15 cellular contexts compared by ENCODE assay signal in the genomic region with DNA sequence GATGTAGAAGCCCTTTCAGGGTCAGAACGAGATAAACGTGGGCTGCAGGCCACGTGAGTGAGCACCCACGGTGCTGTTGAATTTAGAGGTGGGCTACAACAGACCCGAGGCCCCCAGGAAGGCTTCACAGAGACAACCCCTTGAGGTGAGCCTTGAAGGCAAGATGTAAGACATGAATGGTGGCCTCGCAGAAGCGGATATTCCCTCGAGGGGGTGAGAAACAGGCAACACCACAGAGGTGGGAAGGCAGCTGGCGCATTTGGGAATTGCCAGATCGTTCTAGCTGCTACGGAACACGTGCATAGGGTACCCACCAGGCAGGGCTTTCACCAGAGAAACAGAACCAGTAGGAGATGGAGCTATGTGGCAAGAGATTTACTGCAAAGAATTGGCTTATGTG. TPM values are rescaled to one million over a fixed set of nuclear protein-coding genes. Genes with fewer than 3 reads are reported as not detected.
DNase-seq lines count a peak whose midpoint lies in the region; ATAC-seq and TF ChIP-seq lines count a peak whose summit lies in the region.
"Had no signal": no experiment of that assay in that cellular context is flagged by ENCODE, and none has a peak within 500 bp of the region (broad histone marks: within the 10 kb centered on the region; RNA-seq: fewer than 3 reads in every experiment).

No MANE protein-coding gene starts in this region.

- no peak overlapping the region for H2BK15ac ChIP-seq in mesenchymal stem cell (ENCODE audit: low read depth, poor library complexity, severe bottlenecking)

- peak overlapping the region; percentile 16 to 85 for H3K27ac ChIP-seq in right atrium auricular region
- H3K27ac ChIP-seq in right cardiac atrium (ENCODE audit: low read length): no peak overlapping the region
- H3K27ac ChIP-seq in mesenchymal stem cell (ENCODE audit: low read length, poor library complexity, severe bottlenecking): no peak overlapping the region
- peak overlapping the region in 3 of 4 donors; percentile 39 to 78 (median 74) for H3K27ac ChIP-seq in gastrocnemius medialis
- H3K27ac ChIP-seq in CD4-positive, alpha-beta T cell (ENCODE audit: low read depth, low read length): no peak overlapping the region

- H3K4me1 ChIP-seq in right atrium auricular region (peaks cover 0 to 24% of the 10 kb centered on the region in 2 donors), right cardiac atrium (ENCODE audit: control insufficient read depth, insufficient read depth, low read length) (no peaks in the 10 kb centered on the region), mesenchymal stem cell (ENCODE audit: control insufficient read depth, insufficient read depth, low read depth, low read length) (peaks cover 7% of the 10 kb centered on the region), gastrocnemius medialis (peaks cover 6 to 8% of the 10 kb centered on the region in 2 donors)
- H3K4me1 ChIP-seq: HAP-1 had no signal

- no peak overlapping the region for H3K14ac ChIP-seq in mesenchymal stem cell (ENCODE audit: low read length in 2 of 2)

- H4K8ac ChIP-seq in mesenchymal stem cell (ENCODE audit: low read length): no peak overlapping the region

- no peak overlapping the region for H2AK5ac ChIP-seq in mesenchymal stem cell (ENCODE audit: low read length, severe bottlenecking)

- in situ Hi-C loops in gastrocnemius medialis (cut with MboI; ENCODE audit: low sequenced_read_pairs in 4 of 4): no loop called here

- H3K79me1 ChIP-seq in mesenchymal stem cell (replicated peaks; ENCODE audit: low read length, poor library complexity, severe bottlenecking): no peaks in the 10 kb centered on the region

- no peaks in the 10 kb centered on the region for H3K9me3 ChIP-seq in right atrium auricular region
- H3K9me3 ChIP-seq in right cardiac atrium (ENCODE audit: control insufficient read depth, low read length): no peaks in the 10 kb centered on the region
- H3K9me3 ChIP-seq in mesenchymal stem cell (ENCODE audit: control insufficient read depth, low read length): no peaks in the 10 kb centered on the region
- no peaks in the 10 kb centered on the region for H3K9me3 ChIP-seq in gastrocnemius medialis
- no peaks in the 10 kb centered on the region for H3K9me3 ChIP-seq in CD4-positive, alpha-beta T cell (ENCODE audit: control insufficient read depth, low read length)
- H3K9me3 ChIP-seq: Caco-2, HAP-1 had no signal

- POLR2A ChIA-PET in WTC11 (lab: Charles Lee): no interaction called here
- POLR2A ChIA-PET in CD4-positive, alpha-beta T cell (lab: Charles Lee): no interaction called here

- CTCF ChIA-PET in WTC11 (lab: Charles Lee): interaction anchor here (0.6 to 1.0 kb wide), 2 partner anchors 13 to 519 kb away, joined by 3 read pairs; no protein-coding TSS in a partner anchor
- CTCF ChIA-PET in CD4-positive, alpha-beta T cell (lab: Charles Lee): no interaction called here

- H3K4ac ChIP-seq in mesenchymal stem cell (ENCODE audit: low read depth in 1 of 2, low read length in 2 of 2): peak overlapping the region in 1 of 2 experiments; percentile 40

- H3K4me3 ChIP-seq in right atrium auricular region: no peak overlapping the region
- H3K4me3 ChIP-seq in right cardiac atrium (ENCODE audit: low read length): no peak overlapping the region
- H3K4me3 ChIP-seq in mesenchymal stem cell (ENCODE audit: insufficient read depth in 1 of 2, low read depth in 1 of 2, low read length in 2 of 2): no peak overlapping the region
- no peak overlapping the region for H3K4me3 ChIP-seq in gastrocnemius medialis
- H3K4me3 ChIP-seq: HAP-1 had no signal

- H3K27me3 ChIP-seq in right atrium auricular region (no peaks in the 10 kb centered on the region), right cardiac atrium (ENCODE audit: control insufficient read depth, insufficient read depth) (no peaks in the 10 kb centered on the region), mesenchymal stem cell (ENCODE audit: control insufficient read depth in 1 of 2, insufficient read depth in 1 of 2, low read length in 2 of 2) (no peaks in the 10 kb centered on the region), gastrocnemius medialis (no peaks in the 10 kb centered on the region)
- H3K27me3 ChIP-seq in CD4-positive, alpha-beta T cell (ENCODE audit: control insufficient read depth, insufficient read depth, low read length): no peaks in the 10 kb centered on the region

- H2BK12ac ChIP-seq in mesenchymal stem cell (ENCODE audit: low read length in 2 of 2): peak overlapping the region; percentile 1 to 70

- H3K9ac ChIP-seq in mesenchymal stem cell (ENCODE audit: low read length): no peak overlapping the region

- ATAC-seq in right cardiac atrium: no peak
- ATAC-seq in gastrocnemius medialis: no peak
- no peak for ATAC-seq in WTC11
- ATAC-seq in CD4-positive, alpha-beta T cell (ENCODE audit: poor library complexity): no peak
- ATAC-seq: CD8-positive, alpha-beta T cell had no signal

- H2AFZ ChIP-seq in mesenchymal stem cell (ENCODE audit: low read depth, low read length): no peak overlapping the region

- no peak overlapping the region for H4K91ac ChIP-seq in mesenchymal stem cell (ENCODE audit: low read length)

- H3K18ac ChIP-seq in mesenchymal stem cell (ENCODE audit: low read depth in 1 of 2, low read length in 2 of 2): no peak overlapping the region

- H3K27ac Mint-ChIP-seq in chondrocyte (ENCODE audit: unreplicated experiment): no peak overlapping the region
- H3K27ac Mint-ChIP-seq in WTC11: no peak overlapping the region
- no peak overlapping the region for H3K27ac Mint-ChIP-seq in CD4-positive, alpha-beta T cell
- H3K27ac Mint-ChIP-seq: CD8-positive, alpha-beta T cell had no signal

- H2BK120ac ChIP-seq in mesenchymal stem cell (ENCODE audit: low read depth, low read length): no peak overlapping the region

- H3K23ac ChIP-seq in mesenchymal stem cell (ENCODE audit: low read length in 2 of 2): no peak overlapping the region

- H3K36me3 ChIP-seq in right atrium auricular region (no peaks in the 10 kb centered on the region), mesenchymal stem cell (ENCODE audit: control insufficient read depth in 1 of 2, insufficient read depth in 2 of 2, low read depth in 1 of 2, low read length in 2 of 2) (no peaks in the 10 kb centered on the region), gastrocnemius medialis (no peaks in the 10 kb centered on the region)
- H3K36me3 ChIP-seq: HAP-1 had no signal

- H2BK5ac ChIP-seq in mesenchymal stem cell (ENCODE audit: low read depth, low read length, poor library complexity, severe bottlenecking): no peak overlapping the region

- H3K4me3 Mint-ChIP-seq in chondrocyte (ENCODE audit: unreplicated experiment) (no peak overlapping the region), WTC11 (no peak overlapping the region)
- no peak overlapping the region for H3K4me3 Mint-ChIP-seq in CD4-positive, alpha-beta T cell
- H3K4me3 Mint-ChIP-seq: CD8-positive, alpha-beta T cell had no signal

- H3K4me1 Mint-ChIP-seq in chondrocyte (ENCODE audit: low read depth) (peaks cover 15% of the 10 kb centered on the region), WTC11 (0 out of 2 replicates have a peak, but pooled peaks cover 3% of the 10 kb centered on the region)
- H3K4me1 Mint-ChIP-seq in CD4-positive, alpha-beta T cell (ENCODE audit: low read depth): no peaks in the 10 kb centered on the region

- H3K36me3 Mint-ChIP-seq in chondrocyte (ENCODE audit: low read depth): no peaks in the 10 kb centered on the region
- H3K36me3 Mint-ChIP-seq in WTC11: no peaks in the 10 kb centered on the region
- H3K36me3 Mint-ChIP-seq in CD4-positive, alpha-beta T cell (ENCODE audit: low read depth): no peaks in the 10 kb centered on the region
- H3K36me3 Mint-ChIP-seq: CD8-positive, alpha-beta T cell had no signal

- no peak for TF ChIP-seq CTCF in right atrium auricular region (IDR thresholded peaks at IDR 0.05)
- TF ChIP-seq CTCF in chondrocyte (IDR thresholded peaks at IDR 0.05): no peak
- no peak for TF ChIP-seq CTCF in gastrocnemius medialis (IDR thresholded peaks at IDR 0.05 in 4 of 5, conservative IDR thresholded peaks at IDR 0.05 in 1 of 5)
- no peak for TF ChIP-seq CTCF in WTC11 (IDR thresholded peaks at IDR 0.05)
- TF ChIP-seq CTCF in CD4-positive, alpha-beta T cell (IDR thresholded peaks at IDR 0.05): no peak

- intact Hi-C loops in right cardiac atrium (cut with DNase I) (no loop called here), gastrocnemius medialis (cut with DNase I; ENCODE audit: low total_unique reads) (no loop called here)
- intact Hi-C loops in CD4-positive, alpha-beta T cell (cut with DNase I, micrococcal nuclease): no loop called here

- no peaks in the 10 kb centered on the region for H3K27me3 Mint-ChIP-seq in chondrocyte (ENCODE audit: low read depth)
- H3K27me3 Mint-ChIP-seq in WTC11 (ENCODE audit: low read depth): peaks cover 2% of the 10 kb centered on the region; the same call in 1 of the 2 replicates
- H3K27me3 Mint-ChIP-seq in CD4-positive, alpha-beta T cell: no peaks in the 10 kb centered on the region

- DNase-seq in right atrium auricular region (ENCODE audit: low spot score): no peak
- DNase-seq in right cardiac atrium: no peak
- peak; percentile 30 for DNase-seq in chondrocyte (ENCODE audit: low spot score)
- no peak for DNase-seq in mesenchymal stem cell
- peak in 1 of 2 donors; percentile 8 for DNase-seq in gastrocnemius medialis
- no peak for DNase-seq in WTC11 (ENCODE audit: low spot score)
- DNase-seq in putamen (ENCODE audit: low spot score): no peak
- no peak for DNase-seq in CD4-positive, alpha-beta T cell
- DNase-seq: C1 segment of cervical spinal cord; Caco-2; CD8-positive, alpha-beta T cell; DMS153; DND-41; GOT3 had no signal

- no peak for TF ChIP-seq POLR2A in gastrocnemius medialis (IDR thresholded peaks at IDR 0.05)

- 88% methylated on average over 12 of the region's 12 CpGs for WGBS in right cardiac atrium
- 91% methylated on average over 12 of the region's 12 CpGs for WGBS in mesenchymal stem cell

- no peak overlapping the region for H3K4me2 ChIP-seq in mesenchymal stem cell (ENCODE audit: low read length, poor library complexity, severe bottlenecking)

- H3K9me3 Mint-ChIP-seq in chondrocyte (ENCODE audit: low read depth) (no peaks in the 10 kb centered on the region), WTC11 (no peaks in the 10 kb centered on the region)
- no peaks in the 10 kb centered on the region for H3K9me3 Mint-ChIP-seq in CD4-positive, alpha-beta T cell
- H3K9me3 Mint-ChIP-seq: CD8-positive, alpha-beta T cell had no signal

TF ChIP-seq in WTC11, 78 proteins besides CTCF, POLR2A, EP300 and RAD21 (continues in another document):
- no peak for TF ChIP-seq ZNF416 (CRISPR knock-in tag; IDR thresholded peaks at IDR 0.05)

RNA-seq across cellular contexts. Expression of a gene that starts 22.6 kb away (rescaled TPM):
- 1,000 to 10,000 TPM; 1,597 to 3,086 TPM for total RNA-seq in right atrium auricular region
- total RNA-seq in right cardiac atrium: 1,000 to 10,000 TPM; 2,744 to 3,920 (median 3,065) TPM
- polyA plus RNA-seq in right cardiac atrium: 1,499 TPM
- 163 to 218 TPM (median 216 TPM) in 3 replicates for total RNA-seq in chondrocyte
- polyA plus RNA-seq in mesenchymal stem cell (2013, experiment 1 of 2): 155 TPM
- polyA plus RNA-seq in mesenchymal stem cell (2013, experiment 2 of 2): 150 TPM
- 1,000 to 10,000 TPM in 2 of 4 donors, 100 to 1,000 TPM in 2; 788 to 1,983 (median 1,302) TPM for total RNA-seq in gastrocnemius medialis
- 216 to 239 TPM (median 216 TPM) in 3 replicates for total RNA-seq in WTC11 (2021)
- 100 to 1,000 TPM; 113 to 117 TPM for total RNA-seq in CD4-positive, alpha-beta T cell

Comparison
In these comparisons a context has a peak if more than half of its experiments do, and no peak if none do; other contexts are left out.
1. H3K27ac ChIP-seq: peak in right atrium auricular region (2 of 2) and gastrocnemius medialis (3 of 4); none in right cardiac atrium (single experiment), mesenchymal stem cell (single experiment) and CD4-positive, alpha-beta T cell (single experiment).